27 cellular contexts compared by ENCODE assay signal in genomic region chr6:110653381-110653780, GRCh38.
A peak's percentile ranks its signal among the peaks of the same experiment; 100 is the strongest.
DNase-seq lines count a peak whose midpoint lies in the region; ATAC-seq and TF ChIP-seq lines count a peak whose summit lies in the region.
"Had no signal": no experiment of that assay in that cellular context is flagged by ENCODE, and none has a peak within 500 bp of the region (broad histone marks: within the 10 kb centered on the region; RNA-seq: fewer than 3 reads in every experiment).

No MANE protein-coding gene starts in this region.

- no peak for TF ChIP-seq CTCF in SK-N-SH (IDR thresholded peaks at IDR 0.05)
- TF ChIP-seq CTCF in PC-3 (conservative IDR thresholded peaks at IDR 0.05; ENCODE audit: low read depth, low read length) = no peak

- CTCF ChIA-PET in SK-N-SH (lab: Yijun Ruan, JAX) = interaction anchor here (1.4 kb wide), 1 partner anchor 9 kb away, joined by 5 read pairs; no protein-coding TSS in a partner anchor
- CTCF ChIA-PET in PC-3 (lab: Charles Lee) = no interaction called here
- CTCF ChIA-PET in CD8-positive, alpha-beta memory T cell (lab: Charles Lee) = no interaction called here

- H3F3A ChIP-seq in SK-N-SH (replicated peaks; ENCODE audit: insufficient read depth) (peaks cover 10% of the 10 kb centered on the region), PC-3 (ENCODE audit: low read length, unreplicated experiment) (peaks cover 7% of the 10 kb centered on the region)

- POLR2A ChIA-PET in SK-N-SH (lab: Yijun Ruan, JAX) = no interaction called here
- POLR2A ChIA-PET in PC-3 (lab: Charles Lee; ENCODE audit: unreplicated experiment) = no interaction called here
- POLR2A ChIA-PET in CD8-positive, alpha-beta memory T cell (lab: Charles Lee) = interaction anchor here (1.0 kb wide), 1 partner anchor 12 kb away, joined by 3 read pairs; no protein-coding TSS in a partner anchor

- no peaks in the 10 kb centered on the region for H4K20me1 ChIP-seq in SK-N-SH (ENCODE audit: insufficient read depth)
- H4K20me1 ChIP-seq in PC-3 (ENCODE audit: low read length) = no peaks in the 10 kb centered on the region
- H4K20me1 ChIP-seq: BLaER1 had no signal

- H3K36me3 ChIP-seq in SK-N-SH (replicated peaks in 1 of 2; ENCODE audit: control insufficient read depth in 1 of 2, insufficient read depth in 2 of 2, low read length in 1 of 2) (no peaks in the 10 kb centered on the region), PC-3 (ENCODE audit: low read depth, low read length) (no peaks in the 10 kb centered on the region)
- no peaks in the 10 kb centered on the region for H3K36me3 ChIP-seq in CD8-positive, alpha-beta memory T cell (ENCODE audit: insufficient read depth, low read length)
- H3K36me3 ChIP-seq: left lung, tibial artery had no signal

- H3K27ac Mint-ChIP-seq in CD8-positive, alpha-beta memory T cell = peak overlapping the region in 4 of 8 donors; percentile 14 to 29 (median 24)
- H3K27ac Mint-ChIP-seq: activated B cell treated with CpG ODN at 0.5 μM for 24 hours; activated CD8-positive, alpha-beta memory T cell treated with anti-CD3 and anti-CD28 coated beads, Interleukin-2, amount 10 ng/mL, durations not matched to agents 7 days and 5 days had no signal

- peak in 1 of 2 experiments; percentile 26; a peak in 1 of 4 replicates for TF ChIP-seq EP300 in SK-N-SH (IDR thresholded peaks at IDR 0.05; ENCODE audit: borderline replicate concordance in 1 of 2, low read depth in 1 of 2, low read length in 1 of 2)

- 50% methylated on average over 1 of the region's 1 CpG for WGBS in SK-N-SH (ENCODE audit: low lambda C conversion rate)

- H3K27me3 ChIP-seq in SK-N-SH (ENCODE audit: insufficient read depth) (no peaks in the 10 kb centered on the region), PC-3 (ENCODE audit: low read length) (no peaks in the 10 kb centered on the region)
- no peaks in the 10 kb centered on the region for H3K27me3 ChIP-seq in CD8-positive, alpha-beta memory T cell (ENCODE audit: insufficient read depth, low read length, poor library complexity, severe bottlenecking)
- H3K27me3 ChIP-seq: BLaER1, left lung, tibial artery had no signal

- H3K27ac ChIP-seq in SK-N-SH (ENCODE audit: low read depth in 2 of 2, low read length in 1 of 2) (peak overlapping the region in 1 of 2 experiments; percentile 68; a peak in 2 of 4 replicates), PC-3 (ENCODE audit: low read length) (peak overlapping the region; percentile 92)
- H3K27ac ChIP-seq in CD8-positive, alpha-beta memory T cell (ENCODE audit: low read depth, low read length) = no peak overlapping the region
- H3K27ac ChIP-seq: BLaER1, left lung, tibial artery had no signal

- H3K79me2 ChIP-seq in SK-N-SH (ENCODE audit: insufficient read depth) (no peaks in the 10 kb centered on the region), PC-3 (ENCODE audit: low read length) (no peaks in the 10 kb centered on the region)

- H3K4me1 ChIP-seq in SK-N-SH (ENCODE audit: control insufficient read depth in 1 of 2, insufficient read depth in 2 of 2, low read depth in 1 of 2, low read length in 1 of 2) = peaks cover 6% of the 10 kb centered on the region in 2 experiments; a peak in 2 of 4 replicates
- H3K4me1 ChIP-seq in PC-3 (ENCODE audit: insufficient read depth, low read length) = peaks cover 43% of the 10 kb centered on the region
- H3K4me1 ChIP-seq in CD8-positive, alpha-beta memory T cell (ENCODE audit: insufficient read depth, low read length) = no peaks in the 10 kb centered on the region
- H3K4me1 ChIP-seq: BLaER1, left lung had no signal

- intact Hi-C loops in PC-3 (cut with micrococcal nuclease) (no loop called here), posterior vena cava (cut with DNase I) (no loop called here)

- H3K9me3 ChIP-seq in SK-N-SH = no peaks in the 10 kb centered on the region
- H3K9me3 ChIP-seq in PC-3 (ENCODE audit: low read length) = no peaks in the 10 kb centered on the region
- no peaks in the 10 kb centered on the region for H3K9me3 ChIP-seq in CD8-positive, alpha-beta memory T cell (ENCODE audit: low read length)
- H3K9me3 ChIP-seq: BLaER1, left lung, tibial artery had no signal

- H3K4me3 Mint-ChIP-seq in CD8-positive, alpha-beta memory T cell = no peak overlapping the region
- H3K4me3 Mint-ChIP-seq: activated B cell treated with CpG ODN at 0.5 μM for 24 hours; activated CD8-positive, alpha-beta memory T cell treated with anti-CD3 and anti-CD28 coated beads, Interleukin-2, amount 10 ng/mL, durations not matched to agents 7 days and 5 days; immature natural killer cell; naive B cell had no signal

- H3K4me2 ChIP-seq in SK-N-SH (no peak overlapping the region), PC-3 (ENCODE audit: low read length) (peak overlapping the region; percentile 65)
- H3K4me2 ChIP-seq: BLaER1 had no signal

- peaks cover 4 to 9% (median 6%) of the 10 kb centered on the region in 3 donors for H3K36me3 Mint-ChIP-seq in CD8-positive, alpha-beta memory T cell

- DNase-seq in SK-N-SH (peak; percentile 46), PC-3 (no peak), left kidney (ENCODE audit: low read depth, low spot score) (peak; percentile 67), MV-4-11 (lab: John Stamatoyannopoulos, UW) (no peak), posterior vena cava (ENCODE audit: low spot score) (no peak)
- no peak for DNase-seq in CD8-positive, alpha-beta memory T cell
- DNase-seq: activated B cell treated with CpG ODN at 0.5 μM for 24 hours; activated CD4-positive, alpha-beta T cell treated with anti-CD3 and anti-CD28 coated beads, Interleukin-2, amount 50 U/mL, for 1 hour; activated CD8-positive, alpha-beta memory T cell treated with anti-CD3 and anti-CD28 coated beads, Interleukin-2, amount 10 ng/mL, durations not matched to agents 7 days and 5 days; activated naive CD4-positive, alpha-beta T cell; activated T-cell treated with anti-CD3 and anti-CD28 coated beads, Interleukin-2, amount 50 U/mL, for 48 hours; COR-L47; immature natural killer cell; IMR-90; left lung; mesendoderm; naive B cell; NCI-H1436; NCI-H446; SHP77 treated with DMSO at 0.1 percent for 48 hours; stimulated activated naive CD8-positive, alpha-beta T cell treated with anti-CD3 and anti-CD28 coated beads, Interleukin-15, Interleukin-2, amounts not matched to agents 100 U/mL and 50 U/mL, for 24 hours; SW 1271; T1000; tibial artery had no signal

- H3K9me3 Mint-ChIP-seq in CD8-positive, alpha-beta memory T cell = no peaks in the 10 kb centered on the region
- H3K9me3 Mint-ChIP-seq: activated B cell treated with CpG ODN at 0.5 μM for 24 hours, immature natural killer cell had no signal

- ATAC-seq in SK-N-SH treated with all-trans-retinoic acid at 6 μM for 48 hours = no peak
- no peak for ATAC-seq in PC-3
- ATAC-seq: activated CD8-positive, alpha-beta memory T cell treated with anti-CD3 and anti-CD28 coated beads, Interleukin-2, amount 10 ng/mL, durations not matched to agents 7 days and 5 days; HCT116; left lung; stimulated activated naive CD8-positive, alpha-beta T cell treated with anti-CD3 and anti-CD28 coated beads, Interleukin-15, Interleukin-2, amounts not matched to agents 100 U/mL and 50 U/mL, for 24 hours had no signal

- H3K4me3 ChIP-seq in SK-N-SH (ENCODE audit: low read depth in 2 of 2, low read length in 1 of 2) (no peak overlapping the region), PC-3 (ENCODE audit: low read length) (no peak overlapping the region)
- no peak overlapping the region for H3K4me3 ChIP-seq in CD8-positive, alpha-beta memory T cell (ENCODE audit: low read length)
- H3K4me3 ChIP-seq: BLaER1, left lung, tibial artery had no signal

- BruUV-seq in PC-3 (replicated peaks; lab: Mats Ljungman, UMichigan) = no TSS peak

- H3K9me2 ChIP-seq in SK-N-SH (no peaks in the 10 kb centered on the region; the same call in 1 of the 2 replicates), PC-3 (replicated peaks; ENCODE audit: low read length) (no peaks in the 10 kb centered on the region)

- H2AFZ ChIP-seq in SK-N-SH (ENCODE audit: low read depth) (no peak overlapping the region), PC-3 (ENCODE audit: low read length) (no peak overlapping the region)

- H3K27me3 Mint-ChIP-seq in CD8-positive, alpha-beta memory T cell = no peaks in the 10 kb centered on the region
- H3K27me3 Mint-ChIP-seq: activated B cell treated with CpG ODN at 0.5 μM for 24 hours; activated CD8-positive, alpha-beta memory T cell treated with anti-CD3 and anti-CD28 coated beads, Interleukin-2, amount 10 ng/mL, durations not matched to agents 7 days and 5 days; naive B cell had no signal

- H3K4me1 Mint-ChIP-seq in CD8-positive, alpha-beta memory T cell = peaks cover 0 to 18% (median 14%) of the 10 kb centered on the region in 3 donors
- H3K4me1 Mint-ChIP-seq: activated B cell treated with CpG ODN at 0.5 μM for 24 hours had no signal

- TF ChIP-seq RAD21 in SK-N-SH (IDR thresholded peaks at IDR 0.05; ENCODE audit: low read length) = no peak

- H3K9ac ChIP-seq in SK-N-SH (no peak overlapping the region), PC-3 (ENCODE audit: low read length) (peak overlapping the region; percentile 52)
- H3K9ac ChIP-seq: BLaER1 had no signal

TF ChIP-seq in SK-N-SH, 30 proteins besides CTCF, POLR2A, EP300 and RAD21 (continues in another document):
- TF ChIP-seq IRF3 (IDR thresholded peaks at IDR 0.05; ENCODE audit: low read depth, low read length) (no peak), GABPA (IDR thresholded peaks at IDR 0.05; ENCODE audit: low read depth) (no peak), GATA2 (CRISPR knock-in tag; IDR thresholded peaks at IDR 0.05) (peak; percentile 70)

TF ChIP-seq in SK-N-SH treated with all-trans-retinoic acid at 6 μM for 48 hours, 23 proteins besides CTCF, POLR2A, EP300 and RAD21 (continues in another document):
- no peak for TF ChIP-seq PPARA (CRISPR knock-in tag; IDR thresholded peaks at IDR 0.05; ENCODE audit: borderline replicate concordance)
- TF ChIP-seq ZNF70 (CRISPR knock-in tag; IDR thresholded peaks at IDR 0.05) = no peak
- TF ChIP-seq PATZ1 (CRISPR knock-in tag; IDR thresholded peaks at IDR 0.05; ENCODE audit: borderline replicate concordance) = no peak

Comparison
In these comparisons a context has a peak if more than half of its experiments do, and no peak if none do; other contexts are left out.
1. DNase-seq: peak in SK-N-SH (single experiment) and left kidney (single experiment); none in PC-3 (single experiment), MV-4-11 (single experiment), CD8-positive, alpha-beta memory T cell (0 of 5) and posterior vena cava (single experiment).